8 cellular contexts compared by ENCODE assay signal in genomic region chr19:58387338-58388174, GRCh38. TPM values are rescaled to one million over a fixed set of nuclear protein-coding genes. Genes with fewer than 3 reads are reported as not detected.
DNase-seq lines count a peak whose midpoint lies in the region; ATAC-seq, FAIRE-seq and TF ChIP-seq lines count a peak whose summit lies in the region.

No MANE protein-coding gene starts in this region.

- peak overlapping the region; percentile 88 for H3K4me2 ChIP-seq in GM12878 (ENCODE audit: control insufficient read depth, insufficient read depth)
- peak overlapping the region; percentile 34 for H3K4me2 ChIP-seq in mesendoderm (ENCODE audit: low read length)

- H2BK5ac ChIP-seq in mesendoderm (ENCODE audit: low read length) = no peak overlapping the region

- no peak overlapping the region for H4K8ac ChIP-seq in mesendoderm (ENCODE audit: low read depth, low read length)

- peak overlapping the region; percentile 85 for H3K56ac ChIP-seq in mesendoderm (ENCODE audit: low read length)

- SMC1A ChIA-PET in GM12878 (lab: Charles Lee; ENCODE audit: uncharacterized antibody, unreplicated experiment) = interaction anchor here (1.8 kb wide), 1 partner anchor 25 kb away, joined by 5 read pairs; the partner anchor contains the start of gene ZNF497

- no peak for TF ChIP-seq CTCF in C4-2B (conservative IDR thresholded peaks at IDR 0.05)
- TF ChIP-seq CTCF in GM12878 (IDR thresholded peaks at IDR 0.05 in 2 of 3, conservative IDR thresholded peaks at IDR 0.05 in 1 of 3; ENCODE audit: control insufficient read depth in 2 of 3, extremely low read depth in 1 of 3, insufficient read depth in 1 of 3, low read depth in 3 of 3, low read length in 3 of 3) = 0 out of 6 replicates have a peak, but pooled peaks have one; percentile 1 to 21 (median 9)

- DNase-seq in GM12878 (ENCODE audit: low read depth, low spot score) = no peak
- DNase-seq in mesendoderm = peak; percentile 35
- DNase-seq in anterior cingulate cortex (lab: John Stamatoyannopoulos, UW) = no peak
- no peak for DNase-seq in activated CD4-positive, CD25-positive, alpha-beta regulatory T cell treated with anti-CD3 and anti-CD28 coated beads, Interleukin-2, amount 50 U/mL, for 72 hours

- no peak overlapping the region for H2AK5ac ChIP-seq in mesendoderm (ENCODE audit: low read length)

- H2AFZ ChIP-seq in GM12878 (ENCODE audit: control insufficient read depth, low read depth, low read length) = peak overlapping the region; percentile 16; the same call in 1 of the 2 replicates

- no peak overlapping the region for H3K23ac ChIP-seq in mesendoderm (ENCODE audit: low read length)

- H3K27me3 ChIP-seq in HUES6 (ENCODE audit: control insufficient read depth, insufficient read depth, low read length) = no peaks in the 10 kb centered on the region
- H3K27me3 ChIP-seq in GM12878 (replicated peaks in 1 of 2; ENCODE audit: control insufficient read depth in 2 of 2, insufficient read depth in 2 of 2, low read length in 1 of 2) = no peaks in the 10 kb centered on the region
- H3K27me3 ChIP-seq in mesendoderm (ENCODE audit: insufficient read depth, low read length, poor library complexity) = no peaks in the 10 kb centered on the region

- H3K18ac ChIP-seq in mesendoderm (ENCODE audit: low read length) = no peak overlapping the region

- intact Hi-C loops in GM12878 (cut with micrococcal nuclease; ENCODE audit: unreplicated experiment) = no loop called here

- TF ChIP-seq EP300 in GM12878 (IDR thresholded peaks at IDR 0.05; ENCODE audit: borderline replicate concordance in 1 of 2, control insufficient read depth in 1 of 2, low read depth in 2 of 2, low read length in 2 of 2) = no peak

- ATAC-seq in GM12878 (no peak), HG02885 (IDR thresholded peaks at IDR 0.05; ENCODE audit: poor library complexity, unreplicated experiment) (no peak), HG02798 (IDR thresholded peaks at IDR 0.05; ENCODE audit: poor library complexity, unreplicated experiment) (no peak)

- H3K4me3 ChIP-seq in HUES6 (ENCODE audit: low read depth, low read length) = peak overlapping the region; percentile 99
- peak overlapping the region; percentile 97 for H3K4me3 ChIP-seq in GM12878
- peak overlapping the region; percentile 78 for H3K4me3 ChIP-seq in mesendoderm (ENCODE audit: low read length)

- H3K9me3 ChIP-seq in HUES6 (ENCODE audit: control insufficient read depth, insufficient read depth, low read depth, low read length) (no peaks in the 10 kb centered on the region), GM12878 (replicated peaks; ENCODE audit: control insufficient read depth, insufficient read depth, low read length) (no peaks in the 10 kb centered on the region)

- WGBS in GM12878 (ENCODE audit: insufficient coverage, insufficient replicate concordance, low lambda C conversion rate, missing lambda C conversion rate) = 2% methylated on average over 39 of the region's 39 CpGs
- WGBS in mesendoderm (ENCODE audit: extremely low coverage, insufficient coverage, low lambda C conversion rate) = no CpG with 5 or more reads among the region's 39 CpGs

- TF ChIP-seq RAD21 in GM12878 (IDR thresholded peaks at IDR 0.05; ENCODE audit: insufficient read depth, low read depth, low read length) = no peak; the same call in 1 of the 2 replicates

- H3K4ac ChIP-seq in mesendoderm (ENCODE audit: low read depth, low read length) = peak overlapping the region; percentile 94

- POLR2A ChIA-PET in GM12878 (lab: Charles Lee) = interaction anchor here (0.6 kb wide), 2 partner anchors 20 to 61 kb away, joined by 3 read pairs; no protein-coding TSS in a partner anchor

- TF ChIP-seq POLR2A in GM12878 (IDR thresholded peaks at IDR 0.05; ENCODE audit: low read depth, low read length) = no peak

- H3K4me1 ChIP-seq in HUES6 (ENCODE audit: control insufficient read depth, insufficient read depth, low read length) (peaks cover 18% of the 10 kb centered on the region), GM12878 (ENCODE audit: control insufficient read depth, insufficient read depth, low read length) (peaks cover 10% of the 10 kb centered on the region), mesendoderm (ENCODE audit: control insufficient read depth, low read depth, low read length) (peaks cover 6% of the 10 kb centered on the region)

- RAD21 ChIA-PET in GM12878 (lab: Charles Lee; ENCODE audit: unreplicated experiment) = interaction anchor here (1.0 kb wide), 1 partner anchor 21 kb away, joined by 3 read pairs; the partner anchor contains the start of gene ZNF584

- H3K36me3 ChIP-seq in HUES6 (ENCODE audit: control insufficient read depth, insufficient read depth, low read length) (peaks cover 43% of the 10 kb centered on the region), GM12878 (ENCODE audit: control insufficient read depth in 2 of 2, insufficient read depth in 2 of 2, low read length in 1 of 2) (peaks cover 2 to 14% of the 10 kb centered on the region in 2 experiments), mesendoderm (ENCODE audit: control insufficient read depth, insufficient read depth, low read length) (peaks cover 9% of the 10 kb centered on the region)

- H3K27ac ChIP-seq in C4-2B (peak overlapping the region; percentile 99), HUES6 (ENCODE audit: low read depth, low read length) (peak overlapping the region; percentile 54; the same call in 1 of the 2 replicates), GM12878 (ENCODE audit: control insufficient read depth, insufficient read depth) (peak overlapping the region; percentile 97), mesendoderm (ENCODE audit: low read depth, low read length) (no peak overlapping the region)

- no peak overlapping the region for H4K5ac ChIP-seq in mesendoderm (ENCODE audit: low read length)

- no peak for FAIRE-seq in GM12878 (lab: Jason Lieb, UNC)

- H3K9ac ChIP-seq in HUES6 (ENCODE audit: low read length) = peak overlapping the region; percentile 93
- peak overlapping the region; percentile 96 for H3K9ac ChIP-seq in GM12878 (ENCODE audit: control insufficient read depth, insufficient read depth, low read length)
- peak overlapping the region; percentile 89 for H3K9ac ChIP-seq in mesendoderm (ENCODE audit: low read length)

- peaks cover 44% of the 10 kb centered on the region for H3K79me2 ChIP-seq in GM12878 (ENCODE audit: control insufficient read depth, insufficient read depth, low read length)
- H3K79me2 ChIP-seq in mesendoderm (ENCODE audit: control insufficient read depth, insufficient read depth, low read length) = peaks cover 27% of the 10 kb centered on the region

- no peak overlapping the region for H2BK15ac ChIP-seq in mesendoderm (replicated peaks; ENCODE audit: low read depth)

- H2BK120ac ChIP-seq in mesendoderm (ENCODE audit: low read depth, low read length) = no peak overlapping the region

- H4K20me1 ChIP-seq in GM12878 (ENCODE audit: control insufficient read depth, insufficient read depth) = peaks cover 1% of the 10 kb centered on the region; the same call in 1 of the 2 replicates

- in situ Hi-C loops in GM12878 (cut with MboI) = no loop called here

- BruUV-seq in GM12878 (replicated peaks; lab: Mats Ljungman, UMichigan) = TSS peak; percentile 75

- peaks cover 10% of the 10 kb centered on the region for H3K79me1 ChIP-seq in mesendoderm (ENCODE audit: low read length)

- CTCF ChIA-PET in GM12878 (lab: Yijun Ruan, JAX) = interaction anchor here (0.6 kb wide), 1 partner anchor 56 kb away, joined by 3 read pairs; no protein-coding TSS in a partner anchor

RNA-seq across cellular contexts. Expression of gene RPS5, which starts 0.5 kb away (rescaled TPM):
- 391 and 397 TPM in 2 replicates for total RNA-seq in GM12878 (2013; cell fraction: nucleolus; rRNA removed)
- total RNA-seq in GM12878 (2014; rRNA removed) = 3,412 and 3,652 TPM in 2 replicates
- 1,272 and 1,313 TPM in 2 replicates for total RNA-seq in GM12878 (2014; rRNA removed; fragmentation: Illumina TruSeq; extraction: Trizol)
- total RNA-seq in GM12878 (2021) = 1,860 and 1,884 TPM in 2 replicates
- polyA plus RNA-seq in GM12878 (2011; ENCODE audit: low read depth) = 1,793 TPM
- 1,293 and 2,957 TPM in 2 replicates for polyA plus RNA-seq in GM12878 (2011; rRNA removed)
- 4,127 and 5,427 TPM in 2 replicates for polyA plus RNA-seq in GM12878 (2011; cell fraction: cytosol; rRNA removed)
- polyA plus RNA-seq in GM12878 (2011; cell fraction: nucleus; rRNA removed) = 1,885 and 2,356 TPM in 2 replicates
- 2,437 and 3,174 TPM in 2 replicates for polyA plus RNA-seq in GM12878 (2012)
- 511 and 1,491 TPM in 2 replicates for polyA plus RNA-seq in GM12878 (2014; fragmentation: Illumina TruSeq; extraction: Trizol)
- polyA plus RNA-seq in GM12878 (2014; fragmentation: Nextera tagmentation; extraction: Ambion mirVana) = 1,000 to 10,000 TPM; 1,983 to 2,378 TPM
- 3,473 and 3,824 TPM in 2 replicates for polyA plus RNA-seq in GM12878 (2014; rRNA removed)
- 1,000 to 10,000 TPM; 1,284 to 1,376 TPM for polyA plus RNA-seq in GM12878 (2016; fragmentation: Nextera tagmentation; extraction: Ambion mirVana)
- polyA minus RNA-seq in GM12878 (2011; rRNA and poly(A)+ RNA removed) = 2,420 and 3,199 TPM in 2 replicates
- 443 and 480 TPM in 2 replicates for polyA minus RNA-seq in GM12878 (2011; cell fraction: cytosol; rRNA and poly(A)+ RNA removed)
- polyA minus RNA-seq in GM12878 (2011; cell fraction: nucleus; rRNA and poly(A)+ RNA removed) = 359 and 419 TPM in 2 replicates
- polyA plus RNA-seq in mesendoderm (2013, experiment 1 of 2) = 1,257 TPM
- polyA plus RNA-seq in mesendoderm (2013, experiment 2 of 2) = 1,274 TPM

RNA-seq across cellular contexts. Expression of gene ZNF837, which starts 6.7 kb away (rescaled TPM):
- total RNA-seq in GM12878 (2013; cell fraction: nucleolus; rRNA removed) = 0.88 and 1.6 TPM in 2 replicates
- total RNA-seq in GM12878 (2014; rRNA removed) (2.1 and 2.9 TPM in 2 replicates), GM12878 (2014; rRNA removed; fragmentation: Illumina TruSeq; extraction: Trizol) (0.18 and 0.23 TPM in 2 replicates), GM12878 (2021) (2.1 and 2.6 TPM in 2 replicates)
- 0.28 TPM for polyA plus RNA-seq in GM12878 (2011; ENCODE audit: low read depth)
- polyA plus RNA-seq in GM12878 (2011; rRNA removed) (0.06 and 0.11 TPM in 2 replicates), GM12878 (2014; fragmentation: Illumina TruSeq; extraction: Trizol) (0.07 and 0.11 TPM in 2 replicates), GM12878 (2014; fragmentation: Nextera tagmentation; extraction: Ambion mirVana) (not detected), GM12878 (2014; rRNA removed) (2.4 TPM in 2 replicates), GM12878 (2016; fragmentation: Nextera tagmentation; extraction: Ambion mirVana) (1 to 10 TPM; 1.6 to 2.4 TPM)
- 0.36 and 0.65 TPM in 2 replicates for polyA plus RNA-seq in GM12878 (2011; cell fraction: cytosol; rRNA removed)
- polyA plus RNA-seq in GM12878 (2011; cell fraction: nucleus; rRNA removed) = 0.86 and 0.90 TPM in 2 replicates
- polyA plus RNA-seq in GM12878 (2012) = 1.1 and 1.3 TPM in 2 replicates
- 0.10 TPM in 1 of 2 replicates, not detected in the other for polyA minus RNA-seq in GM12878 (2011; rRNA and poly(A)+ RNA removed)
- not detected in 2 replicates for polyA minus RNA-seq in GM12878 (2011; cell fraction: cytosol; rRNA and poly(A)+ RNA removed)
- 0.24 and 0.29 TPM in 2 replicates for polyA minus RNA-seq in GM12878 (2011; cell fraction: nucleus; rRNA and poly(A)+ RNA removed)
- 1.7 TPM for polyA plus RNA-seq in mesendoderm (2013, experiment 1 of 2)
- 1.8 TPM for polyA plus RNA-seq in mesendoderm (2013, experiment 2 of 2)

RNA-seq across cellular contexts. Expression of gene RNF225, which starts 7.9 kb away (rescaled TPM):
- total RNA-seq in GM12878 (2013; cell fraction: nucleolus; rRNA removed) = 0.75 TPM in 1 of 2 replicates, not detected in the other
- not detected in 2 replicates for total RNA-seq in GM12878 (2014; rRNA removed)
- not detected in 2 replicates for total RNA-seq in GM12878 (2014; rRNA removed; fragmentation: Illumina TruSeq; extraction: Trizol)
- total RNA-seq in GM12878 (2021) = 0.27 and 0.28 TPM in 2 replicates
- not detected for polyA plus RNA-seq in GM12878 (2011; ENCODE audit: low read depth)
- polyA plus RNA-seq in GM12878 (2011; rRNA removed) = not detected in 2 replicates
- not detected in 2 replicates for polyA plus RNA-seq in GM12878 (2011; cell fraction: cytosol; rRNA removed)
- 0.38 and 0.39 TPM in 2 replicates for polyA plus RNA-seq in GM12878 (2011; cell fraction: nucleus; rRNA removed)
- not detected in 2 replicates for polyA plus RNA-seq in GM12878 (2012)
- polyA plus RNA-seq in GM12878 (2014; fragmentation: Illumina TruSeq; extraction: Trizol) = not detected in 2 replicates
- polyA plus RNA-seq in GM12878 (2014; fragmentation: Nextera tagmentation; extraction: Ambion mirVana) = not detected
- polyA plus RNA-seq in GM12878 (2014; rRNA removed) = 0.22 and 0.27 TPM in 2 replicates
- not detected for polyA plus RNA-seq in GM12878 (2016; fragmentation: Nextera tagmentation; extraction: Ambion mirVana)
- polyA minus RNA-seq in GM12878 (2011; rRNA and poly(A)+ RNA removed) = 0.21 TPM in 1 of 2 replicates, not detected in the other
- not detected in 2 replicates for polyA minus RNA-seq in GM12878 (2011; cell fraction: cytosol; rRNA and poly(A)+ RNA removed)
- polyA minus RNA-seq in GM12878 (2011; cell fraction: nucleus; rRNA and poly(A)+ RNA removed) = 1.7 and 6.7 TPM in 2 replicates
- polyA plus RNA-seq in mesendoderm (2013, experiment 1 of 2) = 0.06 TPM
- 0.10 TPM for polyA plus RNA-seq in mesendoderm (2013, experiment 2 of 2)

RNA-seq across cellular contexts. Expression of gene ZNF584, which starts 20.9 kb away (rescaled TPM):
- 26.4 and 31.6 TPM in 2 replicates for total RNA-seq in GM12878 (2013; cell fraction: nucleolus; rRNA removed)
- total RNA-seq in GM12878 (2014; rRNA removed) (9.5 and 10.7 TPM in 2 replicates), GM12878 (2014; rRNA removed; fragmentation: Illumina TruSeq; extraction: Trizol) (4.8 and 5.1 TPM in 2 replicates), GM12878 (2021) (9.7 and 10.3 TPM in 2 replicates)
- 3.2 TPM for polyA plus RNA-seq in GM12878 (2011; ENCODE audit: low read depth)
- polyA plus RNA-seq in GM12878 (2011; rRNA removed) (7.6 and 8.4 TPM in 2 replicates), GM12878 (2014; fragmentation: Illumina TruSeq; extraction: Trizol) (5.9 and 6.2 TPM in 2 replicates), GM12878 (2014; fragmentation: Nextera tagmentation; extraction: Ambion mirVana) (1 to 10 TPM; 2.0 to 2.6 TPM), GM12878 (2014; rRNA removed) (6.3 and 7.3 TPM in 2 replicates), GM12878 (2016; fragmentation: Nextera tagmentation; extraction: Ambion mirVana) (1 to 10 TPM; 5.9 to 6.9 TPM)
- 8.7 and 9.6 TPM in 2 replicates for polyA plus RNA-seq in GM12878 (2011; cell fraction: cytosol; rRNA removed)
- 7.9 and 8.7 TPM in 2 replicates for polyA plus RNA-seq in GM12878 (2011; cell fraction: nucleus; rRNA removed)
- 3.8 and 5.6 TPM in 2 replicates for polyA plus RNA-seq in GM12878 (2012)
- 11.6 and 13.5 TPM in 2 replicates for polyA minus RNA-seq in GM12878 (2011; rRNA and poly(A)+ RNA removed)
- 3.7 and 4.4 TPM in 2 replicates for polyA minus RNA-seq in GM12878 (2011; cell fraction: cytosol; rRNA and poly(A)+ RNA removed)
- polyA minus RNA-seq in GM12878 (2011; cell fraction: nucleus; rRNA and poly(A)+ RNA removed) = 5.0 and 12.0 TPM in 2 replicates
- 2.0 TPM for polyA plus RNA-seq in mesendoderm (2013, experiment 1 of 2)
- polyA plus RNA-seq in mesendoderm (2013, experiment 2 of 2) = 1.9 TPM

RNA-seq across cellular contexts. Expression of gene ZNF497, which starts 25.0 kb away (rescaled TPM):
- 3.5 and 4.0 TPM in 2 replicates for total RNA-seq in GM12878 (2013; cell fraction: nucleolus; rRNA removed)
- total RNA-seq in GM12878 (2014; rRNA removed) (0.44 and 0.73 TPM in 2 replicates), GM12878 (2014; rRNA removed; fragmentation: Illumina TruSeq; extraction: Trizol) (0.09 and 0.18 TPM in 2 replicates), GM12878 (2021) (0.66 and 0.82 TPM in 2 replicates)
- polyA plus RNA-seq in GM12878 (2011; ENCODE audit: low read depth) = 0.38 TPM
- polyA plus RNA-seq in GM12878 (2011; rRNA removed) (0.27 and 0.29 TPM in 2 replicates), GM12878 (2014; fragmentation: Illumina TruSeq; extraction: Trizol) (0.05 and 0.16 TPM in 2 replicates), GM12878 (2014; fragmentation: Nextera tagmentation; extraction: Ambion mirVana) (under 1 TPM; 0.16 TPM), GM12878 (2014; rRNA removed) (0.37 and 0.51 TPM in 2 replicates), GM12878 (2016; fragmentation: Nextera tagmentation; extraction: Ambion mirVana) (under 1 TPM; 0.28 to 0.68 TPM)
- polyA plus RNA-seq in GM12878 (2011; cell fraction: cytosol; rRNA removed) = 0.40 and 0.64 TPM in 2 replicates
- polyA plus RNA-seq in GM12878 (2011; cell fraction: nucleus; rRNA removed) = 1.9 and 2.4 TPM in 2 replicates
- polyA plus RNA-seq in GM12878 (2012) = 1.1 and 1.7 TPM in 2 replicates
- polyA minus RNA-seq in GM12878 (2011; rRNA and poly(A)+ RNA removed) = 0.51 and 1.5 TPM in 2 replicates
- polyA minus RNA-seq in GM12878 (2011; cell fraction: cytosol; rRNA and poly(A)+ RNA removed) = 0.27 and 0.83 TPM in 2 replicates
- polyA minus RNA-seq in GM12878 (2011; cell fraction: nucleus; rRNA and poly(A)+ RNA removed) = 0.73 and 1.6 TPM in 2 replicates
- 0.46 TPM for polyA plus RNA-seq in mesendoderm (2013, experiment 1 of 2)
- polyA plus RNA-seq in mesendoderm (2013, experiment 2 of 2) = 0.49 TPM
